Comparison of ENCODE assay signal across 22 cellular contexts in genomic region chr18:2900742-2901404, GRCh38. TPM values are rescaled to one million over a fixed set of nuclear protein-coding genes. Genes with fewer than 3 reads are reported as not detected.
DNase-seq lines count a peak whose midpoint lies in the region; ATAC-seq and TF ChIP-seq lines count a peak whose summit lies in the region.
"Had no signal": no experiment of that assay in that cellular context is flagged by ENCODE, and none has a peak within 500 bp of the region (broad histone marks: within the 10 kb centered on the region; RNA-seq: fewer than 3 reads in every experiment).

No MANE protein-coding gene starts in this region.

- DNase-seq in cardiac muscle cell (ENCODE audit: low read depth in 1 of 2, low spot score in 1 of 2) (peak in 1 of 2 donors; percentile 36), Right ventricle myocardium superior (no peak), RPMI8226 (peak; percentile 68), kidney tubule cell (ENCODE audit: low spot score) (peak; percentile 45), vagina (ENCODE audit: extremely low spot score in 2 of 2) (no peak), occipital lobe (lab: John Stamatoyannopoulos, UW) (no peak), NCI-H128 (lab: John Stamatoyannopoulos, UW; ENCODE audit: unreplicated experiment) (no peak), GM19238 (ENCODE audit: insufficient read length, low spot score) (no peak)
- DNase-seq: activated CD4-positive, CD25-positive, alpha-beta regulatory T cell; activated CD8-positive, alpha-beta T cell treated with anti-CD3 and anti-CD28 coated beads for 36 hours; activated naive CD8-positive, alpha-beta T cell treated with anti-CD3 and anti-CD28 coated beads for 36 hours; activated T-cell treated with anti-CD3 and anti-CD28 coated beads, Interleukin-2, amount 50 U/mL, for 72 hours; CD4-positive, CD25-positive, alpha-beta regulatory T cell; colonic mucosa; hypothalamus; NCI-H1048; NCI-H2081 treated with DMSO at 0.1 percent for 48 hours; NCI-H524; spleen; stimulated activated CD4-positive, alpha-beta T cell treated with anti-CD3 and anti-CD28 coated beads, Interleukin-4, amount 100 ng/mL, for 4 hours had no signal

- TF ChIP-seq POLR2A in vagina (IDR thresholded peaks at IDR 0.05), result no peak

- H3K36me3 ChIP-seq in cardiac muscle cell (no peaks in the 10 kb centered on the region), vagina (no peaks in the 10 kb centered on the region)
- H3K36me3 ChIP-seq: colonic mucosa, neural progenitor cell, SJSA1, spleen had no signal

- H3K4me1 ChIP-seq in cardiac muscle cell (ENCODE audit: low read depth) (peaks cover 59% of the 10 kb centered on the region), vagina (peaks cover 46% of the 10 kb centered on the region)
- H3K4me1 ChIP-seq: colonic mucosa had no signal

- no peak for ATAC-seq in Right ventricle myocardium superior (ENCODE audit: poor library complexity)
- ATAC-seq: activated CD8-positive, alpha-beta T cell treated with anti-CD3 and anti-CD28 coated beads for 36 hours; activated T-cell treated with anti-CD3 and anti-CD28 coated beads, Interleukin-2, amount 50 U/mL, for 72 hours had no signal

- no peak overlapping the region for H3K4me3 ChIP-seq in cardiac muscle cell
- no peak overlapping the region for H3K4me3 ChIP-seq in vagina
- H3K4me3 ChIP-seq: colonic mucosa, neural progenitor cell, SJSA1, spleen had no signal

- intact Hi-C loops in Right ventricle myocardium superior (cut with DNase I) (loop anchor here (5.0 kb wide), 1 partner anchor 54 kb away; the partner anchor contains the start of gene EMILIN2), vagina (cut with DNase I) (loop anchor here (10.0 kb wide), 1 partner anchor 136 kb away; no protein-coding TSS in a partner anchor)

- TF ChIP-seq CTCF in cardiac muscle cell (IDR thresholded peaks at IDR 0.05; ENCODE audit: low read depth, low read length) (no peak), vagina (IDR thresholded peaks at IDR 0.05) (no peak)

- peak overlapping the region; percentile 83 for H3K27ac ChIP-seq in cardiac muscle cell
- peak overlapping the region; percentile 74 for H3K27ac ChIP-seq in vagina
- H3K27ac ChIP-seq: colonic mucosa, neural progenitor cell, SJSA1, spleen had no signal

- no peaks in the 10 kb centered on the region for H3K9me3 ChIP-seq in cardiac muscle cell (ENCODE audit: low read depth)
- no peaks in the 10 kb centered on the region for H3K9me3 ChIP-seq in vagina
- H3K9me3 ChIP-seq: colonic mucosa, SJSA1, spleen had no signal

- H3K27me3 ChIP-seq in cardiac muscle cell (no peaks in the 10 kb centered on the region), vagina (no peaks in the 10 kb centered on the region)
- H3K27me3 ChIP-seq: colonic mucosa, SJSA1, spleen had no signal

RNA-seq across cellular contexts. Expression of gene EMILIN2, which starts 54.1 kb away (rescaled TPM):
- total RNA-seq in cardiac muscle cell (75.9 and 134 TPM in 2 replicates), Right ventricle myocardium superior (17.7 TPM), vagina (26.8 TPM), occipital lobe (2.0 TPM)
- 96.8 and 116 TPM in 2 replicates for polyA plus RNA-seq in cardiac muscle cell

Comparison
In these comparisons a context has a peak if more than half of its experiments do, and no peak if none do; other contexts are left out.
1. DNase-seq: peak in RPMI8226 (single experiment) and kidney tubule cell (single experiment); none in Right ventricle myocardium superior (single experiment), vagina (0 of 2), occipital lobe (single experiment), NCI-H128 (single experiment) and GM19238 (single experiment).